Comparison of ENCODE assay signal across 14 cellular contexts in genomic region chr17:57108656-57109392, GRCh38. TPM values are rescaled to one million over a fixed set of nuclear protein-coding genes. Genes with fewer than 3 reads are reported as not detected.
DNase-seq lines count a peak whose midpoint lies in the region; ATAC-seq and TF ChIP-seq lines count a peak whose summit lies in the region.
"Had no signal": no experiment of that assay in that cellular context is flagged by ENCODE, and none has a peak within 500 bp of the region (broad histone marks: within the 10 kb centered on the region; RNA-seq: fewer than 3 reads in every experiment).

No MANE protein-coding gene starts in this region.

- H3K27me3 ChIP-seq in gastroesophageal sphincter (no peaks in the 10 kb centered on the region), muscle layer of duodenum (ENCODE audit: low read depth, low read length) (no peaks in the 10 kb centered on the region)

- CTCF ChIA-PET in T-cell (lab: Charles Lee), result no interaction called here

- H3K9me3 ChIP-seq in gastroesophageal sphincter (no peaks in the 10 kb centered on the region), muscle layer of duodenum (ENCODE audit: control insufficient read depth in 1 of 2, low read length in 2 of 2) (no peaks in the 10 kb centered on the region)

- no peak for TF ChIP-seq POLR2A in gastroesophageal sphincter (IDR thresholded peaks at IDR 0.05)

- no peak for TF ChIP-seq EP300 in gastroesophageal sphincter (IDR thresholded peaks at IDR 0.05)

- H3K4me3 Mint-ChIP-seq in T-cell, result no peak overlapping the region
- H3K4me3 Mint-ChIP-seq: central memory CD8-positive, alpha-beta T cell; neural crest cell had no signal

- 69 to 80% methylated on average over 1 to 3 of the region's 13 CpGs for WGBS in gastroesophageal sphincter (ENCODE audit: low coverage in 1 of 2), 2 donors

- H3K36me3 ChIP-seq in gastroesophageal sphincter, result peaks cover 0 to 37% of the 10 kb centered on the region in 2 donors
- H3K36me3 ChIP-seq in muscle layer of duodenum (ENCODE audit: control insufficient read depth in 1 of 2, insufficient read depth in 2 of 2, low read length in 2 of 2), result peaks cover 8 to 24% of the 10 kb centered on the region in 2 donors

- ATAC-seq in gastroesophageal sphincter (no peak), GM19455 (IDR thresholded peaks at IDR 0.05; ENCODE audit: unreplicated experiment) (no peak), T-cell (replicated peaks in 1 of 4) (no peak)

- H3K27ac Mint-ChIP-seq in T-cell, result peak overlapping the region in 1 of 2 donors; percentile 22

- H3K27me3 Mint-ChIP-seq in T-cell, result no peaks in the 10 kb centered on the region
- H3K27me3 Mint-ChIP-seq: central memory CD8-positive, alpha-beta T cell had no signal

- DNase-seq in NCI-H510A (lab: John Stamatoyannopoulos, UW) (peak; percentile 46), mesenteric fat pad (ENCODE audit: low spot score) (no peak), NCI-H1105 treated with DMSO at 0.1 percent for 48 hours (lab: John Stamatoyannopoulos, UW) (no peak), T-cell (no peak)
- DNase-seq: activated CD4-positive, alpha-beta T cell treated with anti-CD3 and anti-CD28 coated beads for 48 hours; activated effector memory CD4-positive, alpha-beta T cell treated with anti-CD3 and anti-CD28 coated beads, Interleukin-2, amount 50 U/mL, for 16 hours; NCI-H1694; SW 1271 had no signal

- H3K4me1 ChIP-seq in gastroesophageal sphincter (peaks cover 12 to 94% (median 31%) of the 10 kb centered on the region in 3 donors), muscle layer of duodenum (ENCODE audit: control insufficient read depth in 1 of 2, insufficient read depth in 2 of 2, low read length in 2 of 2) (peaks cover 11 to 34% of the 10 kb centered on the region in 2 donors)

- POLR2A ChIA-PET in T-cell (lab: Charles Lee), result no interaction called here

- TF ChIP-seq CTCF in 22Rv1 (IDR thresholded peaks at IDR 0.05) (no peak), gastroesophageal sphincter (IDR thresholded peaks at IDR 0.05) (no peak)

- H3K4me3 ChIP-seq in gastroesophageal sphincter, result no peak overlapping the region
- H3K4me3 ChIP-seq in muscle layer of duodenum (ENCODE audit: low read depth in 1 of 2, low read length in 2 of 2), result no peak overlapping the region

- no peaks in the 10 kb centered on the region for H3K9me3 Mint-ChIP-seq in T-cell
- H3K9me3 Mint-ChIP-seq: central memory CD8-positive, alpha-beta T cell; neural crest cell had no signal

- H3K27ac ChIP-seq in 22Rv1, result peak overlapping the region; percentile 65; the same call in 1 of the 2 replicates
- peak overlapping the region; percentile 16 to 82 (median 78) for H3K27ac ChIP-seq in gastroesophageal sphincter
- H3K27ac ChIP-seq in muscle layer of duodenum (ENCODE audit: low read length), result peak overlapping the region; percentile 45

- peaks cover 0 to 2% (median 0%) of the 10 kb centered on the region in 3 donors for H3K4me1 Mint-ChIP-seq in T-cell
- H3K4me1 Mint-ChIP-seq: central memory CD8-positive, alpha-beta T cell had no signal

- H3K36me3 Mint-ChIP-seq in T-cell, result peaks cover 26% of the 10 kb centered on the region

RNA-seq across cellular contexts. Expression of gene AKAP1, which starts 23.8 kb away (rescaled TPM):
- 100 to 1,000 TPM in 1 of 4 donors, 10 to 100 TPM in 3; 78.6 to 154 (median 95.4) TPM for total RNA-seq in gastroesophageal sphincter
- 49.1 TPM for total RNA-seq in mesenteric fat pad
- 10 to 100 TPM; 28.9 to 42.5 (median 35.6) TPM for total RNA-seq in T-cell
